Comparison of ENCODE assay signal across 1 cellular context in genomic region chr10:133257489-133258065, GRCh38.
TF ChIP-seq lines count a peak whose summit lies in the region.

No MANE protein-coding gene starts in this region.

TF ChIP-seq in HepG2, 621 proteins besides CTCF, POLR2A, EP300 and RAD21 (continues in another document):
- TF ChIP-seq ZFX (CRISPR knock-in tag; IDR thresholded peaks at IDR 0.05; ENCODE audit: low read depth): peak; percentile 27; the same call in 1 of the 2 replicates
- TF ChIP-seq PATZ1 (CRISPR knock-in tag; IDR thresholded peaks at IDR 0.05): 0 out of 2 replicates have a peak, but pooled peaks have one; percentile 43
- TF ChIP-seq GABPB1 (CRISPR knock-in tag; IDR thresholded peaks at IDR 0.05): no peak
- no peak for TF ChIP-seq BORCS8-MEF2B (CRISPR knock-in tag; IDR thresholded peaks at IDR 0.05)
- no peak for TF ChIP-seq ARID4A (CRISPR knock-in tag; IDR thresholded peaks at IDR 0.05; ENCODE audit: borderline replicate concordance)
- 0 out of 2 replicates have a peak, but pooled peaks have one; percentile 27 for TF ChIP-seq UBTF (CRISPR knock-in tag; IDR thresholded peaks at IDR 0.05)
- no peak for TF ChIP-seq REL (CRISPR knock-in tag; conservative IDR thresholded peaks at IDR 0.05)
- no peak for TF ChIP-seq NFYC (CRISPR knock-in tag; IDR thresholded peaks at IDR 0.05)
- peak; percentile 28; the same call in 1 of the 2 replicates for TF ChIP-seq ZNF687 (CRISPR knock-in tag; IDR thresholded peaks at IDR 0.05)
- TF ChIP-seq SRF (IDR thresholded peaks at IDR 0.05; ENCODE audit: low read depth, low read length): no peak
- TF ChIP-seq NR1H2 (CRISPR knock-in tag; IDR thresholded peaks at IDR 0.05; ENCODE audit: borderline replicate concordance, low read depth): no peak
- peak; percentile 26; the same call in 1 of the 2 replicates for TF ChIP-seq KDM2A (CRISPR knock-in tag; IDR thresholded peaks at IDR 0.05; ENCODE audit: borderline replicate concordance, low read depth)
- TF ChIP-seq POLR2AphosphoS5 (IDR thresholded peaks at IDR 0.05; ENCODE audit: low read depth, low read length): no peak
- peak; percentile 51 for TF ChIP-seq STAG1 (CRISPR knock-in tag; IDR thresholded peaks at IDR 0.05)
- 0 out of 2 replicates have a peak, but pooled peaks have one; percentile 42 for TF ChIP-seq ZNF274 (CRISPR knock-in tag; IDR thresholded peaks at IDR 0.05)
- no peak for TF ChIP-seq CBX2 (IDR thresholded peaks at IDR 0.05; ENCODE audit: low read depth, low read length)
- 0 out of 2 replicates have a peak, but pooled peaks have one; percentile 65 for TF ChIP-seq CBX2 (CRISPR knock-in tag; IDR thresholded peaks at IDR 0.05; ENCODE audit: low read depth)
- TF ChIP-seq TCF7 (IDR thresholded peaks at IDR 0.05; ENCODE audit: low read depth): no peak
- TF ChIP-seq ZNF781 (CRISPR knock-in tag; IDR thresholded peaks at IDR 0.05; ENCODE audit: borderline replicate concordance, not compliant biosample characterization): no peak
- TF ChIP-seq TFDP1 (CRISPR knock-in tag; IDR thresholded peaks at IDR 0.05; ENCODE audit: borderline replicate concordance): no peak
- TF ChIP-seq ELF3 (CRISPR knock-in tag; IDR thresholded peaks at IDR 0.05): 0 out of 2 replicates have a peak, but pooled peaks have one; percentile 22
- no peak for TF ChIP-seq ZBTB40 (IDR thresholded peaks at IDR 0.05)
- no peak for TF ChIP-seq ZBTB40 (CRISPR knock-in tag; IDR thresholded peaks at IDR 0.05)
- TF ChIP-seq ZNF441 (CRISPR knock-in tag; IDR thresholded peaks at IDR 0.05; ENCODE audit: borderline replicate concordance): no peak
- peak in 1 of 2 experiments; percentile 68; a peak in 2 of 4 replicates for TF ChIP-seq HMGXB4 (CRISPR knock-in tag; IDR thresholded peaks at IDR 0.05; ENCODE audit: borderline replicate concordance in 1 of 2, low read depth in 1 of 2)
- peak; percentile 91 for TF ChIP-seq ZNF263 (CRISPR knock-in tag; IDR thresholded peaks at IDR 0.05)
- TF ChIP-seq JUND (CRISPR knock-in tag; IDR thresholded peaks at IDR 0.05): no peak
- no peak for TF ChIP-seq MXD4 (CRISPR knock-in tag; IDR thresholded peaks at IDR 0.05)
- TF ChIP-seq RBM39 (IDR thresholded peaks at IDR 0.05; ENCODE audit: low read depth, low read length, poor library complexity, severe bottlenecking): peak; percentile 43
- TF ChIP-seq MTA1 (CRISPR knock-in tag; IDR thresholded peaks at IDR 0.05; ENCODE audit: borderline replicate concordance): no peak
